ENCODE assay signal across 14 cellular contexts in genomic region chr4:57065730-57066482, GRCh38. TPM values are rescaled to one million over a fixed set of nuclear protein-coding genes. Genes with fewer than 3 reads are reported as not detected.
A peak's percentile ranks its signal among the peaks of the same experiment; 100 is the strongest.
DNase-seq lines count a peak whose midpoint lies in the region; ATAC-seq, FAIRE-seq and TF ChIP-seq lines count a peak whose summit lies in the region.
"Had no signal": no experiment of that assay in that cellular context is flagged by ENCODE, and none has a peak within 500 bp of the region (broad histone marks: within the 10 kb centered on the region; RNA-seq: fewer than 3 reads in every experiment).

No MANE protein-coding gene starts in this region.

- WGBS in transverse colon (ENCODE audit: low coverage in 1 of 2), 2 donors: 69 to 82% methylated on average over 4 to 5 of the region's 5 CpGs

- intact Hi-C loops in endothelial cell of umbilical vein (cut with micrococcal nuclease): loop anchor here (1.0 to 2.0 kb wide), 2 partner anchors 15 to 44 kb away; partner anchors contain the start of gene IGFBP7
- intact Hi-C loops in transverse colon (cut with DNase I; ENCODE audit: low total_unique reads): no loop called here
- intact Hi-C loops in CD4-positive, alpha-beta memory T cell (cut with micrococcal nuclease): no loop called here

- H3K4me1 ChIP-seq in endothelial cell of umbilical vein (ENCODE audit: control insufficient read depth, extremely low read depth, insufficient read depth, low read length): peaks cover 33% of the 10 kb centered on the region
- H3K4me1 ChIP-seq in neural progenitor cell: no peaks in the 10 kb centered on the region
- H3K4me1 ChIP-seq in transverse colon: peaks cover 3 to 34% (median 13%) of the 10 kb centered on the region in 4 donors
- H3K4me1 ChIP-seq in CD4-positive, alpha-beta memory T cell (ENCODE audit: insufficient read depth, low read length): no peaks in the 10 kb centered on the region

- H3K36me3 ChIP-seq in endothelial cell of umbilical vein (ENCODE audit: control insufficient read depth in 2 of 2, extremely low read depth in 1 of 2, insufficient read depth in 2 of 2, low read length in 2 of 2) (peaks cover 0 to 3% of the 10 kb centered on the region in 2 experiments), neural progenitor cell (no peaks in the 10 kb centered on the region), transverse colon (no peaks in the 10 kb centered on the region)
- no peaks in the 10 kb centered on the region for H3K36me3 ChIP-seq in CD4-positive, alpha-beta memory T cell (ENCODE audit: insufficient read depth, low read length)

- no peak for TF ChIP-seq CTCF in endothelial cell of umbilical vein (IDR thresholded peaks at IDR 0.05; ENCODE audit: extremely low read depth in 1 of 2, insufficient read depth in 1 of 2, low read depth in 1 of 2, low read length in 2 of 2)
- TF ChIP-seq CTCF in neural progenitor cell (IDR thresholded peaks at IDR 0.05): no peak
- no peak for TF ChIP-seq CTCF in transverse colon (IDR thresholded peaks at IDR 0.05)

- H3K9me3 ChIP-seq in endothelial cell of umbilical vein (replicated peaks; ENCODE audit: control insufficient read depth, insufficient read depth, low read length) (no peaks in the 10 kb centered on the region), neural progenitor cell (ENCODE audit: low read depth) (no peaks in the 10 kb centered on the region), transverse colon (no peaks in the 10 kb centered on the region)
- H3K9me3 ChIP-seq in CD4-positive, alpha-beta memory T cell (ENCODE audit: control insufficient read depth in 1 of 2, low read length in 2 of 2): no peaks in the 10 kb centered on the region

- no peaks in the 10 kb centered on the region for H3K9me1 ChIP-seq in endothelial cell of umbilical vein (replicated peaks; ENCODE audit: control insufficient read depth, extremely low read depth, insufficient read depth, low read length)

- BruUV-seq in endothelial cell of umbilical vein (replicated peaks; lab: Mats Ljungman, UMichigan): no TSS peak

- no peak for TF ChIP-seq EP300 in transverse colon (IDR thresholded peaks at IDR 0.05; ENCODE audit: low read depth)

- peaks cover 6% of the 10 kb centered on the region for H3K4me1 Mint-ChIP-seq in neural progenitor cell
- H3K4me1 Mint-ChIP-seq in naive thymus-derived CD8-positive, alpha-beta T cell: no peaks in the 10 kb centered on the region
- H3K4me1 Mint-ChIP-seq in CD4-positive, alpha-beta memory T cell: no peaks in the 10 kb centered on the region
- H3K4me1 Mint-ChIP-seq: activated B cell treated with CpG ODN at 0.5 μM for 24 hours, H9 had no signal

- CTCF ChIA-PET in endothelial cell of umbilical vein (lab: Charles Lee): interaction anchor here (0.8 to 3.1 kb wide), 8 partner anchors 9 to 98 kb away, joined by 3 to 13 read pairs (median 6); no protein-coding TSS in a partner anchor
- CTCF ChIA-PET in CD4-positive, alpha-beta memory T cell (lab: Charles Lee; ENCODE audit: partially characterized antibody): no interaction called here

- peak overlapping the region; percentile 68 for H3K27ac Mint-ChIP-seq in neural progenitor cell
- H3K27ac Mint-ChIP-seq in naive thymus-derived CD8-positive, alpha-beta T cell: no peak overlapping the region
- H3K27ac Mint-ChIP-seq in CD4-positive, alpha-beta memory T cell: no peak overlapping the region
- H3K27ac Mint-ChIP-seq: activated B cell treated with CpG ODN at 0.5 μM for 24 hours, H9 had no signal

- H3K4me2 ChIP-seq in endothelial cell of umbilical vein (ENCODE audit: insufficient read depth, low read length) (no peak overlapping the region), neural progenitor cell (no peak overlapping the region)

- ATAC-seq in naive thymus-derived CD8-positive, alpha-beta T cell: no peak

- no peaks in the 10 kb centered on the region for H3F3A ChIP-seq in neural progenitor cell (ENCODE audit: low read depth)

- H3K4me3 Mint-ChIP-seq in neural progenitor cell: peak overlapping the region; percentile 59
- no peak overlapping the region for H3K4me3 Mint-ChIP-seq in naive thymus-derived CD8-positive, alpha-beta T cell
- H3K4me3 Mint-ChIP-seq in CD4-positive, alpha-beta memory T cell: no peak overlapping the region
- H3K4me3 Mint-ChIP-seq: activated B cell treated with CpG ODN at 0.5 μM for 24 hours, H9 had no signal

- H3K27me3 ChIP-seq in endothelial cell of umbilical vein (ENCODE audit: control insufficient read depth in 2 of 2, insufficient read depth in 2 of 2, low read length in 2 of 2) (no peaks in the 10 kb centered on the region), neural progenitor cell (no peaks in the 10 kb centered on the region), transverse colon (no peaks in the 10 kb centered on the region)
- H3K27me3 ChIP-seq in CD4-positive, alpha-beta memory T cell (ENCODE audit: insufficient read depth, low read length): no peaks in the 10 kb centered on the region

- POLR2A ChIA-PET in endothelial cell of umbilical vein (lab: Charles Lee): no interaction called here
- POLR2A ChIA-PET in naive thymus-derived CD8-positive, alpha-beta T cell (lab: Charles Lee): no interaction called here
- POLR2A ChIA-PET in CD4-positive, alpha-beta memory T cell (lab: Charles Lee; ENCODE audit: partially characterized antibody): no interaction called here

- DNase-seq in RCC 7860 (ENCODE audit: low spot score) (peak; percentile 31), endothelial cell of umbilical vein (ENCODE audit: low read depth, low spot score) (no peak), neural progenitor cell (ENCODE audit: low spot score) (no peak), transverse colon (no peak), NOMO-1 treated with DMSO at 0.1 percent for 48 hours (lab: John Stamatoyannopoulos, UW; ENCODE audit: unreplicated experiment) (no peak)
- DNase-seq in naive thymus-derived CD8-positive, alpha-beta T cell: no peak
- no peak for DNase-seq in CD4-positive, alpha-beta memory T cell
- DNase-seq: activated B cell treated with CpG ODN at 0.5 μM for 24 hours; central memory CD4-positive, alpha-beta T cell; H9; Kasumi-1; NCI-H2171 treated with DMSO at 0.1 percent for 48 hours had no signal

- FAIRE-seq in RCC 7860 (lab: Jason Lieb, UNC): no peak
- no peak for FAIRE-seq in endothelial cell of umbilical vein (lab: Jason Lieb, UNC)
- FAIRE-seq: frontal cortex, GM12891 had no signal

- no peak overlapping the region for H3K9ac ChIP-seq in endothelial cell of umbilical vein (replicated peaks; ENCODE audit: extremely low read depth, insufficient read depth, low read length)
- H3K9ac ChIP-seq in neural progenitor cell: no peak overlapping the region

- H3K36me3 Mint-ChIP-seq in neural progenitor cell: no peaks in the 10 kb centered on the region
- no peaks in the 10 kb centered on the region for H3K36me3 Mint-ChIP-seq in naive thymus-derived CD8-positive, alpha-beta T cell
- no peaks in the 10 kb centered on the region for H3K36me3 Mint-ChIP-seq in CD4-positive, alpha-beta memory T cell

- peaks cover 62% of the 10 kb centered on the region for H3K79me2 ChIP-seq in endothelial cell of umbilical vein (ENCODE audit: control insufficient read depth, insufficient read depth, low read length)
- H3K79me2 ChIP-seq in neural progenitor cell (ENCODE audit: low read depth): no peaks in the 10 kb centered on the region

- dilution Hi-C loops in endothelial cell of umbilical vein (cut with MboI; ENCODE audit: extremely low pct_ligation_motif_present, low sequenced_read_pairs): no loop called here

- H3K9me3 Mint-ChIP-seq in neural progenitor cell: peaks cover 2% of the 10 kb centered on the region
- no peaks in the 10 kb centered on the region for H3K9me3 Mint-ChIP-seq in naive thymus-derived CD8-positive, alpha-beta T cell
- H3K9me3 Mint-ChIP-seq in CD4-positive, alpha-beta memory T cell: no peaks in the 10 kb centered on the region
- H3K9me3 Mint-ChIP-seq: activated B cell treated with CpG ODN at 0.5 μM for 24 hours, H9 had no signal

- in situ Hi-C loops in transverse colon (cut with MboI; ENCODE audit: low pct_ligation_motif_present in 1 of 4, low pct_unique_long_range_greater_than_20kb in 1 of 4, low sequenced_read_pairs in 3 of 4): no loop called here

- no peaks in the 10 kb centered on the region for H4K20me1 ChIP-seq in endothelial cell of umbilical vein (replicated peaks; ENCODE audit: control insufficient read depth, extremely low read depth, insufficient read depth, low read length)
- H4K20me1 ChIP-seq in neural progenitor cell (ENCODE audit: low read depth): no peaks in the 10 kb centered on the region

- TF ChIP-seq POLR2A in endothelial cell of umbilical vein (IDR thresholded peaks at IDR 0.05; ENCODE audit: low read depth, low read length) (no peak), transverse colon (IDR thresholded peaks at IDR 0.05) (no peak)

- H3K27me3 Mint-ChIP-seq in neural progenitor cell (ENCODE audit: insufficient read depth, low read depth): no peaks in the 10 kb centered on the region
- H3K27me3 Mint-ChIP-seq in naive thymus-derived CD8-positive, alpha-beta T cell: peaks cover 0 to 4% (median 0%) of the 10 kb centered on the region in 5 donors
- peaks cover 3 to 5% of the 10 kb centered on the region in 2 donors for H3K27me3 Mint-ChIP-seq in CD4-positive, alpha-beta memory T cell
- H3K27me3 Mint-ChIP-seq: activated B cell treated with CpG ODN at 0.5 μM for 24 hours had no signal

- H3K4me3 ChIP-seq in endothelial cell of umbilical vein (replicated peaks in 1 of 3; ENCODE audit: insufficient read depth in 1 of 3, low read depth in 1 of 3, low read length in 3 of 3): no peak overlapping the region
- H3K4me3 ChIP-seq in neural progenitor cell: no peak overlapping the region
- H3K4me3 ChIP-seq in transverse colon: no peak overlapping the region
- no peak overlapping the region for H3K4me3 ChIP-seq in CD4-positive, alpha-beta memory T cell (ENCODE audit: low read length in 2 of 2)

- no peak overlapping the region for H2AFZ ChIP-seq in endothelial cell of umbilical vein (ENCODE audit: low read depth, low read length)
- H2AFZ ChIP-seq in neural progenitor cell (replicated peaks): no peak overlapping the region

- peak overlapping the region; percentile 65 for H3K27ac ChIP-seq in endothelial cell of umbilical vein (ENCODE audit: insufficient read depth, low read depth, low read length)
- H3K27ac ChIP-seq in neural progenitor cell: no peak overlapping the region
- peak overlapping the region; percentile 73 to 77 (median 74) for H3K27ac ChIP-seq in transverse colon
- no peak overlapping the region for H3K27ac ChIP-seq in CD4-positive, alpha-beta memory T cell (ENCODE audit: low read depth, low read length)

RNA-seq across cellular contexts. Expression of gene IGFBP7, which starts 44.3 kb away (rescaled TPM):
- 377 and 526 TPM in 2 replicates for total RNA-seq in endothelial cell of umbilical vein
- polyA plus RNA-seq in endothelial cell of umbilical vein: 770 and 1,004 TPM in 2 replicates
- polyA plus RNA-seq in endothelial cell of umbilical vein (2011; cell fraction: cytosol; rRNA removed): 668 and 889 TPM in 2 replicates
- 359 and 408 TPM in 2 replicates for polyA plus RNA-seq in endothelial cell of umbilical vein (2011; cell fraction: nucleus; rRNA removed)
- polyA plus RNA-seq in endothelial cell of umbilical vein (2012): 431 and 488 TPM in 2 replicates
- 262 and 334 TPM in 2 replicates for polyA minus RNA-seq in endothelial cell of umbilical vein
- polyA minus RNA-seq in endothelial cell of umbilical vein (2011; cell fraction: cytosol; rRNA and poly(A)+ RNA removed): 3.2 TPM
- polyA minus RNA-seq in endothelial cell of umbilical vein (2011; cell fraction: nucleus; rRNA and poly(A)+ RNA removed): 73.2 and 129 TPM in 2 replicates
- total RNA-seq in neural progenitor cell (ENCODE audit: low replicate concordance): 0.86 and 1.5 TPM in 2 replicates
- total RNA-seq in transverse colon: 100 to 1,000 TPM in 3 of 4 donors, 10 to 100 TPM in 1; 96.1 to 646 (median 126) TPM
- total RNA-seq in naive thymus-derived CD8-positive, alpha-beta T cell: not detected
- not detected for polyA plus RNA-seq in naive thymus-derived CD8-positive, alpha-beta T cell
- total RNA-seq in CD4-positive, alpha-beta memory T cell: not detected
- polyA plus RNA-seq in CD4-positive, alpha-beta memory T cell: not detected
- total RNA-seq: activated B cell treated with CpG ODN at 0.5 μM for 24 hours had no signal

Comparison
In these comparisons a context has a peak if more than half of its experiments do, and no peak if none do; other contexts are left out.
1. H3K27ac ChIP-seq: peak in endothelial cell of umbilical vein (single experiment) and transverse colon (4 of 4); none in neural progenitor cell (single experiment) and CD4-positive, alpha-beta memory T cell (single experiment).
2. RNA of gene IGFBP7, which starts 44.3 kb away (total RNA-seq): 377 to 526 TPM in endothelial cell of umbilical vein and 96.1 to 646 TPM in transverse colon; 0.86 to 1.5 TPM in neural progenitor cell, not detected in naive thymus-derived CD8-positive, alpha-beta T cell and not detected in CD4-positive, alpha-beta memory T cell; every median in the first group is over 10 times any median in the second.